In the genomic region with DNA sequence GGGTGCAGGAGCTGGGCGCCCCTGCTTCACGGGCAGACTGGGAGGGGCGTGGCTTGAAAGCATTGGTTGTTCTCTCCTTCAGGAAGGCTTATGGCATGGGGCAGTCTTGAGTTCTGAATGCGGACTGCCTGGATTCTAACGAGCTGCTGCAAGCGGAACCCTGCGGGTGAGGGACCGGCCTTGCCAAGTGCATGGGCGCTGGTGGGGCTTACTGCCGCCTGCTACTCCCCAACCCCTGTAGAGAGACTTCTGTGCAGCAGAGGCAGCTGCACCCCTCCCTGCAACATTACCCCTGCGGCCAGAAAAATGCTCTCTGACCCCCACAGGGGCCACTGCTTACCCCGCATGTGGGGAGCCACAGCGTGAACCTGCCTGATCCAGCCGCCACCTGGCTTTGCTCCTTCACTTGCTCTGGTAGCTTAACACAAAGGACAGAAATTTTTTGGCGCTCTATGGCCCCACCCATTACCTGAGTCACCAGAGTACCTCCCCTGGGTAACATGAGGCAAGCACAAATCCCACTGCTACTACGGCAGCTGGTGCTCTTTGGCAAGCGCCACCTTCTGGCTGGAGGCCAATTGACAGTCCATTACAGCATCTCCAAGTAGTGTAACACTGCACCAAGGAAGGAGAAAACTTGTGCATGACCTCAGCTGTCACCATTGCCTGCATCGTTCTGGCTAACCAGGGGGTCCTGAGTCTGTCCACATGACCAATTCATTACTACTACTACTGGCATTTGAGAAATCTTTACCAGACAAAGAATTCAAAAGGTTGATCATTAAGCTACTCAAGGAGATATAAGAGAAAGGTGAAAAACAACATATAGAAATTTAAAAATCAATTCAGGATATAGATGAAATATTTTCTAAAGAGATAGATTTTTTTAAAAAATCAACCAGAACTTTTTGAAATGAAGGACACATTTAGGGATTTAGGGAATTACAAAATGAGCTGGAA, we compare ENCODE assay signal across 8 cellular contexts. TPM values are rescaled to one million over a fixed set of nuclear protein-coding genes. Genes with fewer than 3 reads are reported as not detected.
A peak's percentile ranks its signal among the peaks of the same experiment; 100 is the strongest.
DNase-seq lines count a peak whose midpoint lies in the region; ATAC-seq and TF ChIP-seq lines count a peak whose summit lies in the region.

No MANE protein-coding gene starts in this region.

- TF ChIP-seq CTCF in AG04449 (IDR thresholded peaks at IDR 0.05; ENCODE audit: insufficient read depth, low read length, missing control alignments) = peak; percentile 52
- TF ChIP-seq CTCF in endodermal cell (conservative IDR thresholded peaks at IDR 0.05) = peak; percentile 93
- peak; percentile 40 for TF ChIP-seq CTCF in mesothelial cell of epicardium (IDR thresholded peaks at IDR 0.05; ENCODE audit: unreplicated experiment)

- H3K27ac Mint-ChIP-seq in endodermal cell (peak overlapping the region; percentile 98), mesothelial cell of epicardium (peak overlapping the region; percentile 88)

- H3K9me3 Mint-ChIP-seq in endodermal cell (peaks cover 28% of the 10 kb centered on the region), mesothelial cell of epicardium (peaks cover 61% of the 10 kb centered on the region)

- 4 to 8% methylated on average over 2 to 18 of the region's 18 CpGs for WGBS in endodermal cell (ENCODE audit: insufficient coverage in 1 of 2, insufficient read length in 1 of 2), 2 experiments

- H3K4me3 Mint-ChIP-seq in endodermal cell = peak overlapping the region; percentile 98
- peak overlapping the region; percentile 95 for H3K4me3 Mint-ChIP-seq in mesothelial cell of epicardium

- CTCF ChIA-PET in AG04449 (lab: Yijun Ruan, JAX) = interaction anchor here (0.6 to 2.1 kb wide), 15 partner anchors 9 to 572 kb away, joined by 3 to 12 read pairs (median 5); no protein-coding TSS in a partner anchor

- H3K4me1 Mint-ChIP-seq in endodermal cell (peaks cover 7% of the 10 kb centered on the region), mesothelial cell of epicardium (peaks cover 5% of the 10 kb centered on the region)

- H3K36me3 ChIP-seq in endodermal cell (ENCODE audit: control insufficient read depth, insufficient read depth, low read length) = peaks cover 17% of the 10 kb centered on the region

- H3K36me3 Mint-ChIP-seq in endodermal cell (ENCODE audit: low read depth) = peaks cover 18% of the 10 kb centered on the region
- H3K36me3 Mint-ChIP-seq in mesothelial cell of epicardium = peaks cover 39% of the 10 kb centered on the region

- H3K27me3 Mint-ChIP-seq in endodermal cell (ENCODE audit: insufficient read depth) = peaks cover 5% of the 10 kb centered on the region
- H3K27me3 Mint-ChIP-seq in mesothelial cell of epicardium (ENCODE audit: low read depth) = no peaks in the 10 kb centered on the region

- peak overlapping the region; percentile 81 for H3K9ac ChIP-seq in endodermal cell (ENCODE audit: extremely low read depth, low read length, poor library complexity, severe bottlenecking)

- peak; percentile 98 for ATAC-seq in GM18873 (IDR thresholded peaks at IDR 0.05; ENCODE audit: low FRiP score, unreplicated experiment)
- peak; percentile 97 for ATAC-seq in HG03108 (IDR thresholded peaks at IDR 0.05; ENCODE audit: unreplicated experiment)

- peak overlapping the region; percentile 61 for H3K4me3 ChIP-seq in AG04449 (ENCODE audit: low read depth, low read length)
- peak overlapping the region; percentile 90 for H3K4me3 ChIP-seq in endodermal cell (ENCODE audit: low read length)

- H3K9me3 ChIP-seq in endodermal cell (ENCODE audit: control insufficient read depth, low read length) = peaks cover 28% of the 10 kb centered on the region

- no peak for DNase-seq in AG04449 (ENCODE audit: low read depth, low spot score)
- DNase-seq in NCI-H774 (lab: John Stamatoyannopoulos, UW) = peak; percentile 86
- DNase-seq in activated CD8-positive, alpha-beta memory T cell treated with anti-CD3 and anti-CD28 coated beads for 4 hours (ENCODE audit: low read depth in 2 of 2) = peak; percentile 84 to 86
- DNase-seq in endodermal cell = peak; percentile 98
- DNase-seq in mesothelial cell of epicardium (ENCODE audit: low spot score in 2 of 2, unreplicated experiment in 2 of 2) = peak; percentile 70 to 85
- DNase-seq in stimulated activated CD8-positive, alpha-beta memory T cell treated with anti-CD3 and anti-CD28 coated beads, Interleukin-15, amount 100 ng/mL, for 24 hours (ENCODE audit: low read depth) = peak; percentile 71

- no peaks in the 10 kb centered on the region for H3K4me1 ChIP-seq in endodermal cell (ENCODE audit: control insufficient read depth, insufficient read depth, low read length)

- POLR2A ChIA-PET in AG04449 (lab: Yijun Ruan, JAX) = interaction anchor here (0.7 to 2.0 kb wide), 2 partner anchors 166 to 306 kb away, joined by 3 to 5 read pairs; no protein-coding TSS in a partner anchor

- H3K27ac ChIP-seq in endodermal cell (ENCODE audit: low read depth, low read length) = peak overlapping the region; percentile 71

- no peaks in the 10 kb centered on the region for H3K27me3 ChIP-seq in endodermal cell (ENCODE audit: control insufficient read depth, insufficient read depth, low read length, poor library complexity, severe bottlenecking)

RNA-seq across cellular contexts. Expression of gene MYL12B, which starts 35.4 kb away (rescaled TPM):
- 100 to 1,000 TPM; 190 to 198 TPM for total RNA-seq in endodermal cell
- polyA plus RNA-seq in endodermal cell (2013, experiment 1 of 2) = 207 TPM
- 210 TPM for polyA plus RNA-seq in endodermal cell (2013, experiment 2 of 2)
- total RNA-seq in mesothelial cell of epicardium = 195 to 225 TPM (median 215 TPM) in 3 replicates

RNA-seq across cellular contexts. Expression of gene MYL12A, which starts 49.7 kb away (rescaled TPM):
- total RNA-seq in endodermal cell (100 to 1,000 TPM; 267 to 271 TPM), mesothelial cell of epicardium (217 to 222 TPM (median 220 TPM) in 3 replicates)
- 246 TPM for polyA plus RNA-seq in endodermal cell (2013, experiment 1 of 2)
- polyA plus RNA-seq in endodermal cell (2013, experiment 2 of 2) = 268 TPM

Comparison
In these comparisons a context has a peak if more than half of its experiments do, and no peak if none do; other contexts are left out.
1. CTCF ChIP-seq: peak in every context shown above with its lines; median percentile 93 in endodermal cell; 52 in AG04449; 40 in mesothelial cell of epicardium.